Comparison of ENCODE assay signal across 8 cellular contexts in the genomic region with DNA sequence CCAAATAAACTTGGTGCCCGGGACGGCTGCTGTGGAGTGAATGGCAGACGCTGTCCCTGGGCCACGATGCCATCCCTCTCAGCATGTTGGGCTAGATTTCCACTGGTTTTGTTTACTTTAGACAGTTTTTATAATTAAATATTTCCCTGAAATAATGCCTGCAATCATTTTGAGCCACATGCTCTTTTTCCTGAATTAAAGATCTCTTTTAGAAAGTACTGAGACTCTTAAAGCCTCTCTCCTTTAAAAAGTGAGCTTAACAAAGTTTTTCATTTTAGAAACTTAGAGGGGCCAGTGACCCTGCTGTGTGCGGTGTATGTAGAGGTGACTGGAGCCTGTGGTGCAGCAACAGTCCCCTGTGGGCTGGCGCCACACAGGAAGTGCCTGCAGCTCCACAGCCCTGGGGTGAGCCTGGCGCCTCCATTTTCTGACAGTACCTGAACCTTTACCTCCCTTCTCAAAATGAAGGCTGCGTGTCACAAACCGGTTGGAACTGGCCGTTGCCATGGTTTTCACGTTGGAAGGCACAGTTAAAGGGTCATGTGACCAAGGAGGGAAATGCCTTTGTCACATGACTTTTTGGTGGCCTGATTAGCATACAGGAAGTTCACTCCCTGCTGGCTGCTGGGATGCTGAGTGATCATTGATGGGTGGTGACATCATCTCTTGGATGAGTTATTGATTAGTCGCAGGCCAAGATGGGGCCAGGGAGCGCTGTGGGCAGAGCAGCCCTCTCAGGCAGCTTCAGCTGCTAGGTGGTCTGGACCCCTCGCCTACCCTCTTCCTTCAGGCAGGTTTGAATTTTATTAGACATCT. TPM values are rescaled to one million over a fixed set of nuclear protein-coding genes. Genes with fewer than 3 reads are reported as not detected.
DNase-seq lines count a peak whose midpoint lies in the region; ATAC-seq and TF ChIP-seq lines count a peak whose summit lies in the region.

No MANE protein-coding gene starts in this region.

- no peaks in the 10 kb centered on the region for H3K9me3 ChIP-seq in RWPE2 (ENCODE audit: severe bottlenecking)

- no peaks in the 10 kb centered on the region for H3K27me3 Mint-ChIP-seq in neural crest cell (ENCODE audit: low read depth)
- H3K27me3 Mint-ChIP-seq in stimulated activated naive CD8-positive, alpha-beta T cell treated with anti-CD3 and anti-CD28 coated beads, Interleukin-15, amount 100 ng/mL, for 72 hours: no peaks in the 10 kb centered on the region

- DNase-seq in AG04449 (ENCODE audit: low read depth, low spot score) (peak; percentile 75), RWPE2 (ENCODE audit: low spot score) (peak; percentile 90), fibroblast of the aortic adventitia (ENCODE audit: low read depth) (peak; percentile 96), neural crest cell (ENCODE audit: low read depth, low spot score) (peak; percentile 55)
- DNase-seq in activated effector memory CD4-positive, alpha-beta T cell treated with Interleukin-2 at 50 U/mL for 16 hours: peak; percentile 85
- DNase-seq in stimulated activated naive CD8-positive, alpha-beta T cell treated with anti-CD3 and anti-CD28 coated beads, Interleukin-15, amount 100 ng/mL, for 72 hours: peak; percentile 85 to 94

- ATAC-seq in GM18873 (IDR thresholded peaks at IDR 0.05; ENCODE audit: low FRiP score, unreplicated experiment) (peak; percentile 63), HG03469 (IDR thresholded peaks at IDR 0.05; ENCODE audit: unreplicated experiment) (peak; percentile 41), RWPE2 (ENCODE audit: low read depth) (peak; percentile 72)
- peak; percentile 95 for ATAC-seq in stimulated activated naive CD8-positive, alpha-beta T cell treated with anti-CD3 and anti-CD28 coated beads, Interleukin-15, amount 100 ng/mL, for 72 hours

- H3K4me1 Mint-ChIP-seq in neural crest cell: peaks cover 33% of the 10 kb centered on the region
- peaks cover 77% of the 10 kb centered on the region for H3K4me1 Mint-ChIP-seq in stimulated activated naive CD8-positive, alpha-beta T cell treated with anti-CD3 and anti-CD28 coated beads, Interleukin-15, amount 100 ng/mL, for 72 hours

- peaks cover 26% of the 10 kb centered on the region for H3K36me3 ChIP-seq in RWPE2 (ENCODE audit: low read depth)

- no peaks in the 10 kb centered on the region for H3K9me3 Mint-ChIP-seq in neural crest cell
- no peaks in the 10 kb centered on the region for H3K9me3 Mint-ChIP-seq in stimulated activated naive CD8-positive, alpha-beta T cell treated with anti-CD3 and anti-CD28 coated beads, Interleukin-15, amount 100 ng/mL, for 72 hours

- H3K36me3 Mint-ChIP-seq in neural crest cell (ENCODE audit: low read depth): no peaks in the 10 kb centered on the region

- H3K4me1 ChIP-seq in RWPE2 (ENCODE audit: insufficient read depth, poor library complexity, severe bottlenecking): peaks cover 28% of the 10 kb centered on the region

- POLR2A ChIA-PET in AG04449 (lab: Yijun Ruan, JAX): no interaction called here

- CTCF ChIA-PET in AG04449 (lab: Yijun Ruan, JAX): interaction anchor here (1.1 to 10.3 kb wide), 19 partner anchors 9 to 427 kb away, joined by 3 to 392 read pairs (median 11); partner anchors contain the start of genes GATAD2A, NDUFA13 and TSSK6

- peak overlapping the region; percentile 99 for H3K27ac Mint-ChIP-seq in neural crest cell (ENCODE audit: unreplicated experiment)
- peak overlapping the region; percentile 98 for H3K27ac Mint-ChIP-seq in stimulated activated naive CD8-positive, alpha-beta T cell treated with anti-CD3 and anti-CD28 coated beads, Interleukin-15, amount 100 ng/mL, for 72 hours

- no peaks in the 10 kb centered on the region for H3K27me3 ChIP-seq in RWPE2 (ENCODE audit: insufficient read depth, poor library complexity, severe bottlenecking)

- H3K27ac ChIP-seq in RWPE2 (ENCODE audit: poor library complexity, severe bottlenecking): peak overlapping the region; percentile 86

- peak overlapping the region; percentile 83 for H3K4me3 Mint-ChIP-seq in neural crest cell
- peak overlapping the region; percentile 69 to 77 for H3K4me3 Mint-ChIP-seq in stimulated activated naive CD8-positive, alpha-beta T cell treated with anti-CD3 and anti-CD28 coated beads, Interleukin-15, amount 100 ng/mL, for 72 hours

- H3K4me3 ChIP-seq in AG04449 (ENCODE audit: low read depth, low read length): no peak overlapping the region
- no peak overlapping the region for H3K4me3 ChIP-seq in RWPE2 (ENCODE audit: severe bottlenecking)
- H3K4me3 ChIP-seq in fibroblast of the aortic adventitia (ENCODE audit: low read depth, low read length): peak overlapping the region; percentile 28

- no peak for TF ChIP-seq CTCF in AG04449 (IDR thresholded peaks at IDR 0.05; ENCODE audit: insufficient read depth, low read length, missing control alignments)
- no peak for TF ChIP-seq CTCF in RWPE2 (IDR thresholded peaks at IDR 0.05; ENCODE audit: poor library complexity, severe bottlenecking)
- no peak for TF ChIP-seq CTCF in fibroblast of the aortic adventitia (IDR thresholded peaks at IDR 0.05; ENCODE audit: insufficient read depth, low read length)
- TF ChIP-seq CTCF in neural crest cell (conservative IDR thresholded peaks at IDR 0.05): no peak

RNA-seq across cellular contexts. Expression of gene TSSK6, which starts 26.3 kb away (rescaled TPM):
- 1.9 and 4.3 TPM in 2 replicates for total RNA-seq in fibroblast of the aortic adventitia (ENCODE audit: low replicate concordance)
- total RNA-seq in neural crest cell: 2.7 and 2.9 TPM in 2 replicates

RNA-seq across cellular contexts. Expression of gene NDUFA13, which starts 26.9 kb away (rescaled TPM):
- 127 and 166 TPM in 2 replicates for total RNA-seq in fibroblast of the aortic adventitia (ENCODE audit: low replicate concordance)
- 371 and 389 TPM in 2 replicates for total RNA-seq in neural crest cell

RNA-seq across cellular contexts. Expression of gene YJEFN3, which starts 39.6 kb away (rescaled TPM):
- total RNA-seq in fibroblast of the aortic adventitia (ENCODE audit: low replicate concordance): 0.45 and 1.4 TPM in 2 replicates
- total RNA-seq in neural crest cell: 15.0 and 18.1 TPM in 2 replicates

RNA-seq across cellular contexts. Expression of gene CILP2, which starts 49.0 kb away (rescaled TPM):
- total RNA-seq in fibroblast of the aortic adventitia (ENCODE audit: low replicate concordance) (0.18 and 2.5 TPM in 2 replicates), neural crest cell (2.7 and 2.9 TPM in 2 replicates)

Comparison
In these comparisons a context has a peak if more than half of its experiments do, and no peak if none do; other contexts are left out.
1. ATAC-seq: peak in every context shown above with its lines; median percentile 95 in stimulated activated naive CD8-positive, alpha-beta T cell treated with anti-CD3 and anti-CD28 coated beads, Interleukin-15, amount 100 ng/mL, for 72 hours; 72 in RWPE2; 63 in GM18873; 41 in HG03469.